In the genomic region with DNA sequence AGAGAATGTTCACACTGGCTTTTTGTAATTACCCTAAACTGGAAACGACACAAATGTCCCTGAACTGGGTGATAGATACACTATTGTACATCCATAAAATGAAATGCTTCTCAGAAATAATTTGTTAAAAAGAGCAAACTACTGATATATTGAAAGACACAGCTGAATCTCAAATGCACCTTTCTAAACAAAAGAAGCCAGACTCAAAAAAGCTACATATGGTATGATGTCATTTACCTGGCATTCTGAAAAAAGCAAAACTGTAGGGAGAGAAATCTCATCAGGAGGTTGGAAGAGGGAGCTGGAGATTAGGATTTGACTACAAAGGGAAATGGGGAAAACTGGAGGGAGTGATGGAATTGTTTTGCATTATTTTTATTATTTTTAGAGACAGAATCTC, we compare ENCODE assay signal across 1 cellular context.
TF ChIP-seq lines count a peak whose summit lies in the region.

No MANE protein-coding gene starts in this region.

TF ChIP-seq in SK-N-SH treated with all-trans-retinoic acid at 6 μM for 48 hours, 23 proteins besides CTCF, POLR2A, EP300 and RAD21 (continued from another document):
- TF ChIP-seq TSHZ2 (CRISPR knock-in tag; IDR thresholded peaks at IDR 0.05), result no peak
- no peak for TF ChIP-seq ZNF70 (CRISPR knock-in tag; IDR thresholded peaks at IDR 0.05)
- TF ChIP-seq ZNF565 (CRISPR knock-in tag; conservative IDR thresholded peaks at IDR 0.05; ENCODE audit: low read depth), result no peak
